1 cellular context compared by ENCODE assay signal in the genomic region with DNA sequence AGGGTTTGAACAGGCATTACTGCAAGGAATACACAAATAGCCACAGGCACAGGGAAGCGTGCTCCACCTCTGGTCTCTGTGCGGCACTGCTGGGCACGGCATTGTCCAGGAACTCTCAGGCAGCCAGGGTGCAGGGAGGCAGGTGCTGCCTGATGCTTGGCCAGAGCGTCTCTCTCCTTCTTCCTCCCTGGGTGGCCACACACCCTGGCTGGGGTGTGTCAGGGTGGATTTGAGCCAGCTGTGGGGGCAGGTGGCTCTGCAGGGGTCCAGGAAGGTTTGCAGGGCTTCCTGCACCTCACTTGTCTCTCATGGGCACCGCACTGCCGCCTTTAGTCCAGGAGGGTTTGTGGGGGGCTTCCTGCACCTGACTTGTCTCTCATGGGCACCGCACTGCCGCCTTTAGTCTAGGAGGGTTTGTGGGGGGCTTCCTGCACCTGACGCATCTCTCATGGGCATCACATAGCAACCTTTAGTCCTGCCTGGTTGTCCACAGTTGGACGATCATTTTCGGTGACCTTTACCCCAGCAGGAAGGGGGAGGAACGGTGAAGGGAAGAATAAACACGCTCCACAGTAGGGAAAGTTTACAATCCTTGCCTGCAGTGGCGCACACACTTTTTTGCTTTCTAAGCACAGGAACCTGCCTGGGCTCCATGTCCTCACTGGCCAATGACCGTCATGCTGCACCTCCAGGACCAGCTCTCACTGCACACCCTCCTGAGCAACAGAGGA.
A peak's percentile ranks its signal among the peaks of the same experiment; 100 is the strongest.
TF ChIP-seq lines count a peak whose summit lies in the region.

No MANE protein-coding gene starts in this region.

TF ChIP-seq in HepG2, 621 proteins besides CTCF, POLR2A, EP300 and RAD21 (continued from another document and continues in another):
- TF ChIP-seq PITX1 (CRISPR knock-in tag; IDR thresholded peaks at IDR 0.05) = peak; percentile 61; the same call in 1 of the 2 replicates
- TF ChIP-seq ZBTB7B (CRISPR knock-in tag; IDR thresholded peaks at IDR 0.05) = peak; percentile 76
- 0 out of 4 replicates have a peak, but pooled peaks of 1 of the 2 experiments have one; percentile 1 for TF ChIP-seq MAFK (conservative IDR thresholded peaks at IDR 0.05 in 1 of 2, IDR thresholded peaks at IDR 0.05 in 1 of 2; ENCODE audit: low read length in 2 of 2)
- no peak for TF ChIP-seq NR2F2 (IDR thresholded peaks at IDR 0.05; ENCODE audit: borderline replicate concordance, low read depth)
- TF ChIP-seq ZNF30 (CRISPR knock-in tag; IDR thresholded peaks at IDR 0.05) = no peak
- peak; percentile 43; the same call in 1 of the 2 replicates for TF ChIP-seq HDAC1 (CRISPR knock-in tag; IDR thresholded peaks at IDR 0.05)
- TF ChIP-seq, protein P1, sequence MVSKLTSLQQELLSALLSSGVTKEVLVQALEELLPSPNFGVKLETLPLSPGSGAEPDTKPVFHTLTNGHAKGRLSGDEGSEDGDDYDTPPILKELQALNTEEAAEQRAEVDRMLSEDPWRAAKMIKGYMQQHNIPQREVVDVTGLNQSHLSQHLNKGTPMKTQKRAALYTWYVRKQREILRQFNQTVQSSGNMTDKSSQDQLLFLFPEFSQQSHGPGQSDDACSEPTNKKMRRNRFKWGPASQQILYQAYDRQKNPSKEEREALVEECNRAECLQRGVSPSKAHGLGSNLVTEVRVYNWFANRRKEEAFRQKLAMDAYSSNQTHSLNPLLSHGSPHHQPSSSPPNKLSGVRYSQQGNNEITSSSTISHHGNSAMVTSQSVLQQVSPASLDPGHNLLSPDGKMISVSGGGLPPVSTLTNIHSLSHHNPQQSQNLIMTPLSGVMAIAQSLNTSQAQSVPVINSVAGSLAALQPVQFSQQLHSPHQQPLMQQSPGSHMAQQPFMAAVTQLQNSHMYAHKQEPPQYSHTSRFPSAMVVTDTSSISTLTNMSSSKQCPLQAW (CRISPR knock-in tag; IDR thresholded peaks at IDR 0.05) = 0 out of 2 replicates have a peak, but pooled peaks have one; percentile 19
- no peak for TF ChIP-seq HIVEP1 (CRISPR knock-in tag; IDR thresholded peaks at IDR 0.05)
- no peak for TF ChIP-seq FOXC1 (CRISPR knock-in tag; IDR thresholded peaks at IDR 0.05; ENCODE audit: borderline replicate concordance)
- peak; percentile 71; the same call in 1 of the 2 replicates for TF ChIP-seq ZNF331 (CRISPR knock-in tag; IDR thresholded peaks at IDR 0.05)
- TF ChIP-seq, protein P2, sequence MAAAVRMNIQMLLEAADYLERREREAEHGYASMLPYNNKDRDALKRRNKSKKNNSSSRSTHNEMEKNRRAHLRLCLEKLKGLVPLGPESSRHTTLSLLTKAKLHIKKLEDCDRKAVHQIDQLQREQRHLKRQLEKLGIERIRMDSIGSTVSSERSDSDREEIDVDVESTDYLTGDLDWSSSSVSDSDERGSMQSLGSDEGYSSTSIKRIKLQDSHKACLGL (CRISPR knock-in tag; IDR thresholded peaks at IDR 0.05) = 0 out of 2 replicates have a peak, but pooled peaks have one; percentile 20
- no peak for TF ChIP-seq FOXA1 (IDR thresholded peaks at IDR 0.05)
- peak; percentile 85 for TF ChIP-seq FOXA1 (CRISPR knock-in tag; IDR thresholded peaks at IDR 0.05)
- TF ChIP-seq, protein P3, sequence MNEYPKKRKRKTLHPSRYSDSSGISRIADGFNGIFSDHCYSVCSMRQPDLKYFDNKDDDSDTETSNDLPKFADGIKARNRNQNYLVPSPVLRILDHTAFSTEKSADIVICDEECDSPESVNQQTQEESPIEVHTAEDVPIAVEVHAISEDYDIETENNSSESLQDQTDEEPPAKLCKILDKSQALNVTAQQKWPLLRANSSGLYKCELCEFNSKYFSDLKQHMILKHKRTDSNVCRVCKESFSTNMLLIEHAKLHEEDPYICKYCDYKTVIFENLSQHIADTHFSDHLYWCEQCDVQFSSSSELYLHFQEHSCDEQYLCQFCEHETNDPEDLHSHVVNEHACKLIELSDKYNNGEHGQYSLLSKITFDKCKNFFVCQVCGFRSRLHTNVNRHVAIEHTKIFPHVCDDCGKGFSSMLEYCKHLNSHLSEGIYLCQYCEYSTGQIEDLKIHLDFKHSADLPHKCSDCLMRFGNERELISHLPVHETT (CRISPR knock-in tag; conservative IDR thresholded peaks at IDR 0.05) = no peak
- peak; percentile 37; the same call in 1 of the 2 replicates for TF ChIP-seq ZNF761 (CRISPR knock-in tag; conservative IDR thresholded peaks at IDR 0.05)
- no peak for TF ChIP-seq SMAD9 (CRISPR knock-in tag; IDR thresholded peaks at IDR 0.05)
- TF ChIP-seq, protein P4, sequence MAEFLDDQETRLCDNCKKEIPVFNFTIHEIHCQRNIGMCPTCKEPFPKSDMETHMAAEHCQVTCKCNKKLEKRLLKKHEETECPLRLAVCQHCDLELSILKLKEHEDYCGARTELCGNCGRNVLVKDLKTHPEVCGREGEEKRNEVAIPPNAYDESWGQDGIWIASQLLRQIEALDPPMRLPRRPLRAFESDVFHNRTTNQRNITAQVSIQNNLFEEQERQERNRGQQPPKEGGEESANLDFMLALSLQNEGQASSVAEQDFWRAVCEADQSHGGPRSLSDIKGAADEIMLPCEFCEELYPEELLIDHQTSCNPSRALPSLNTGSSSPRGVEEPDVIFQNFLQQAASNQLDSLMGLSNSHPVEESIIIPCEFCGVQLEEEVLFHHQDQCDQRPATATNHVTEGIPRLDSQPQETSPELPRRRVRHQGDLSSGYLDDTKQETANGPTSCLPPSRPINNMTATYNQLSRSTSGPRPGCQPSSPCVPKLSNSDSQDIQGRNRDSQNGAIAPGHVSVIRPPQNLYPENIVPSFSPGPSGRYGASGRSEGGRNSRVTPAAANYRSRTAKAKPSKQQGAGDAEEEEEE (CRISPR knock-in tag; IDR thresholded peaks at IDR 0.05; ENCODE audit: borderline replicate concordance) = 0 out of 2 replicates have a peak, but pooled peaks have one; percentile 54
- peak; percentile 78 for TF ChIP-seq RXRA (CRISPR knock-in tag; IDR thresholded peaks at IDR 0.05)
- TF ChIP-seq, protein P5, sequence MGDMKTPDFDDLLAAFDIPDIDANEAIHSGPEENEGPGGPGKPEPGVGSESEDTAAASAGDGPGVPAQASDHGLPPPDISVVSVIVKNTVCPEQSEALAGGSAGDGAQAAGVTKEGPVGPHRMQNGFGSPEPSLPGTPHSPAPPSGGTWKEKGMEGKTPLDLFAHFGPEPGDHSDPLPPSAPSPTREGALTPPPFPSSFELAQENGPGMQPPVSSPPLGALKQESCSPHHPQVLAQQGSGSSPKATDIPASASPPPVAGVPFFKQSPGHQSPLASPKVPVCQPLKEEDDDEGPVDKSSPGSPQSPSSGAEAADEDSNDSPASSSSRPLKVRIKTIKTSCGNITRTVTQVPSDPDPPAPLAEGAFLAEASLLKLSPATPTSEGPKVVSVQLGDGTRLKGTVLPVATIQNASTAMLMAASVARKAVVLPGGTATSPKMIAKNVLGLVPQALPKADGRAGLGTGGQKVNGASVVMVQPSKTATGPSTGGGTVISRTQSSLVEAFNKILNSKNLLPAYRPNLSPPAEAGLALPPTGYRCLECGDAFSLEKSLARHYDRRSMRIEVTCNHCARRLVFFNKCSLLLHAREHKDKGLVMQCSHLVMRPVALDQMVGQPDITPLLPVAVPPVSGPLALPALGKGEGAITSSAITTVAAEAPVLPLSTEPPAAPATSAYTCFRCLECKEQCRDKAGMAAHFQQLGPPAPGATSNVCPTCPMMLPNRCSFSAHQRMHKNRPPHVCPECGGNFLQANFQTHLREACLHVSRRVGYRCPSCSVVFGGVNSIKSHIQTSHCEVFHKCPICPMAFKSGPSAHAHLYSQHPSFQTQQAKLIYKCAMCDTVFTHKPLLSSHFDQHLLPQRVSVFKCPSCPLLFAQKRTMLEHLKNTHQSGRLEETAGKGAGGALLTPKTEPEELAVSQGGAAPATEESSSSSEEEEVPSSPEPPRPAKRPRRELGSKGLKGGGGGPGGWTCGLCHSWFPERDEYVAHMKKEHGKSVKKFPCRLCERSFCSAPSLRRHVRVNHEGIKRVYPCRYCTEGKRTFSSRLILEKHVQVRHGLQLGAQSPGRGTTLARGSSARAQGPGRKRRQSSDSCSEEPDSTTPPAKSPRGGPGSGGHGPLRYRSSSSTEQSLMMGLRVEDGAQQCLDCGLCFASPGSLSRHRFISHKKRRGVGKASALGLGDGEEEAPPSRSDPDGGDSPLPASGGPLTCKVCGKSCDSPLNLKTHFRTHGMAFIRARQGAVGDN (CRISPR knock-in tag; IDR thresholded peaks at IDR 0.05) = peak; percentile 47
- peak; percentile 75; the same call in 1 of the 2 replicates for TF ChIP-seq ZMYM4 (CRISPR knock-in tag; IDR thresholded peaks at IDR 0.05)
- no peak for TF ChIP-seq FOXP1 (IDR thresholded peaks at IDR 0.05)
- peak; percentile 74 for TF ChIP-seq FOXP1 (CRISPR knock-in tag; IDR thresholded peaks at IDR 0.05)
- TF ChIP-seq, protein P6, sequence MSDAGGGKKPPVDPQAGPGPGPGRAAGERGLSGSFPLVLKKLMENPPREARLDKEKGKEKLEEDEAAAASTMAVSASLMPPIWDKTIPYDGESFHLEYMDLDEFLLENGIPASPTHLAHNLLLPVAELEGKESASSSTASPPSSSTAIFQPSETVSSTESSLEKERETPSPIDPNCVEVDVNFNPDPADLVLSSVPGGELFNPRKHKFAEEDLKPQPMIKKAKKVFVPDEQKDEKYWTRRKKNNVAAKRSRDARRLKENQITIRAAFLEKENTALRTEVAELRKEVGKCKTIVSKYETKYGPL (CRISPR knock-in tag; IDR thresholded peaks at IDR 0.05) = no peak
- TF ChIP-seq POGZ (CRISPR knock-in tag; IDR thresholded peaks at IDR 0.05) = 0 out of 2 replicates have a peak, but pooled peaks have one; percentile 26
- peak; percentile 70; the same call in 1 of the 2 replicates for TF ChIP-seq TARDBP (CRISPR knock-in tag; IDR thresholded peaks at IDR 0.05)
- no peak for TF ChIP-seq ZNF446 (CRISPR knock-in tag; IDR thresholded peaks at IDR 0.05)
- TF ChIP-seq ZNF556 (CRISPR knock-in tag; IDR thresholded peaks at IDR 0.05; ENCODE audit: borderline replicate concordance) = 0 out of 2 replicates have a peak, but pooled peaks have one; percentile 55
- TF ChIP-seq HMG20A (CRISPR knock-in tag; IDR thresholded peaks at IDR 0.05; ENCODE audit: borderline replicate concordance) = peak; percentile 50; the same call in 1 of the 2 replicates
- no peak for TF ChIP-seq ZBTB8A (CRISPR knock-in tag; IDR thresholded peaks at IDR 0.05; ENCODE audit: borderline replicate concordance, low read depth)
- TF ChIP-seq HNF4A (CRISPR knock-in tag; IDR thresholded peaks at IDR 0.05) = peak; percentile 87
- peak; percentile 76 for TF ChIP-seq SALL1 (CRISPR knock-in tag; IDR thresholded peaks at IDR 0.05)
- TF ChIP-seq, protein P7, sequence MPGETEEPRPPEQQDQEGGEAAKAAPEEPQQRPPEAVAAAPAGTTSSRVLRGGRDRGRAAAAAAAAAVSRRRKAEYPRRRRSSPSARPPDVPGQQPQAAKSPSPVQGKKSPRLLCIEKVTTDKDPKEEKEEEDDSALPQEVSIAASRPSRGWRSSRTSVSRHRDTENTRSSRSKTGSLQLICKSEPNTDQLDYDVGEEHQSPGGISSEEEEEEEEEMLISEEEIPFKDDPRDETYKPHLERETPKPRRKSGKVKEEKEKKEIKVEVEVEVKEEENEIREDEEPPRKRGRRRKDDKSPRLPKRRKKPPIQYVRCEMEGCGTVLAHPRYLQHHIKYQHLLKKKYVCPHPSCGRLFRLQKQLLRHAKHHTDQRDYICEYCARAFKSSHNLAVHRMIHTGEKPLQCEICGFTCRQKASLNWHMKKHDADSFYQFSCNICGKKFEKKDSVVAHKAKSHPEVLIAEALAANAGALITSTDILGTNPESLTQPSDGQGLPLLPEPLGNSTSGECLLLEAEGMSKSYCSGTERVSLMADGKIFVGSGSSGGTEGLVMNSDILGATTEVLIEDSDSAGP (CRISPR knock-in tag; IDR thresholded peaks at IDR 0.05; ENCODE audit: borderline replicate concordance) = 0 out of 2 replicates have a peak, but pooled peaks have one; percentile 45
- peak; percentile 51; the same call in 1 of the 2 replicates for TF ChIP-seq ZNF792 (CRISPR knock-in tag; IDR thresholded peaks at IDR 0.05)
- 0 out of 2 replicates have a peak, but pooled peaks have one; percentile 20 for TF ChIP-seq SAP130 (CRISPR knock-in tag; IDR thresholded peaks at IDR 0.05; ENCODE audit: low read depth)
- TF ChIP-seq SOX5 (CRISPR knock-in tag; IDR thresholded peaks at IDR 0.05; ENCODE audit: borderline replicate concordance) = 0 out of 2 replicates have a peak, but pooled peaks have one; percentile 21
- TF ChIP-seq RFXANK (CRISPR knock-in tag; IDR thresholded peaks at IDR 0.05) = no peak
- 0 out of 2 replicates have a peak, but pooled peaks have one; percentile 28 for TF ChIP-seq ZNF354B (CRISPR knock-in tag; IDR thresholded peaks at IDR 0.05)
- TF ChIP-seq NR2C2 (CRISPR knock-in tag; IDR thresholded peaks at IDR 0.05; ENCODE audit: borderline replicate concordance) = peak; percentile 86
- TF ChIP-seq, protein P8, sequence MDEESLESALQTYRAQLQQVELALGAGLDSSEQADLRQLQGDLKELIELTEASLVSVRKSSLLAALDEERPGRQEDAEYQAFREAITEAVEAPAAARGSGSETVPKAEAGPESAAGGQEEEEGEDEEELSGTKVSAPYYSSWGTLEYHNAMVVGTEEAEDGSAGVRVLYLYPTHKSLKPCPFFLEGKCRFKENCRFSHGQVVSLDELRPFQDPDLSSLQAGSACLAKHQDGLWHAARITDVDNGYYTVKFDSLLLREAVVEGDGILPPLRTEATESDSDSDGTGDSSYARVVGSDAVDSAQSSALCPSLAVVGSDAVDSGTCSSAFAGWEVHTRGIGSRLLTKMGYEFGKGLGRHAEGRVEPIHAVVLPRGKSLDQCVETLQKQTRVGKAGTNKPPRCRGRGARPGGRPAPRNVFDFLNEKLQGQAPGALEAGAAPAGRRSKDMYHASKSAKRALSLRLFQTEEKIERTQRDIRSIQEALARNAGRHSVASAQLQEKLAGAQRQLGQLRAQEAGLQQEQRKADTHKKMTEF (CRISPR knock-in tag; IDR thresholded peaks at IDR 0.05) = no peak
- TF ChIP-seq GABPB1 (CRISPR knock-in tag; IDR thresholded peaks at IDR 0.05) = peak; percentile 46
- TF ChIP-seq ZNF737 (CRISPR knock-in tag; IDR thresholded peaks at IDR 0.05; ENCODE audit: borderline replicate concordance) = no peak
- TF ChIP-seq HES4 (CRISPR knock-in tag; IDR thresholded peaks at IDR 0.05; ENCODE audit: borderline replicate concordance) = 0 out of 2 replicates have a peak, but pooled peaks have one; percentile 44
- no peak for TF ChIP-seq KLF6 (CRISPR knock-in tag; IDR thresholded peaks at IDR 0.05)
- TF ChIP-seq, protein P9, sequence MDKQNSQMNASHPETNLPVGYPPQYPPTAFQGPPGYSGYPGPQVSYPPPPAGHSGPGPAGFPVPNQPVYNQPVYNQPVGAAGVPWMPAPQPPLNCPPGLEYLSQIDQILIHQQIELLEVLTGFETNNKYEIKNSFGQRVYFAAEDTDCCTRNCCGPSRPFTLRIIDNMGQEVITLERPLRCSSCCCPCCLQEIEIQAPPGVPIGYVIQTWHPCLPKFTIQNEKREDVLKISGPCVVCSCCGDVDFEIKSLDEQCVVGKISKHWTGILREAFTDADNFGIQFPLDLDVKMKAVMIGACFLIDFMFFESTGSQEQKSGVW (CRISPR knock-in tag; IDR thresholded peaks at IDR 0.05; ENCODE audit: borderline replicate concordance) = no peak
- 0 out of 2 replicates have a peak, but pooled peaks have one; percentile 24 for TF ChIP-seq DPF2 (CRISPR knock-in tag; IDR thresholded peaks at IDR 0.05; ENCODE audit: borderline replicate concordance, low read depth)
- peak; percentile 12 for TF ChIP-seq XRCC5 (optimal IDR thresholded peaks at IDR 0.05; ENCODE audit: low read length)
- no peak for TF ChIP-seq SATB2 (CRISPR knock-in tag; IDR thresholded peaks at IDR 0.05)
- TF ChIP-seq SPEN (CRISPR knock-in tag; IDR thresholded peaks at IDR 0.05; ENCODE audit: low read depth) = peak; percentile 17; the same call in 1 of the 2 replicates
- TF ChIP-seq ARNT (IDR thresholded peaks at IDR 0.05) = no peak
